ENCODE assay signal across 11 cellular contexts in genomic region chr9:133952598-133953550, GRCh38.
"Had no signal": no experiment of that assay in that cellular context is flagged by ENCODE, and none has a peak within 500 bp of the region (broad histone marks: within the 10 kb centered on the region; RNA-seq: fewer than 3 reads in every experiment).

No MANE protein-coding gene starts in this region.

- DNase-seq: activated naive CD8-positive, alpha-beta T cell treated with anti-CD3 and anti-CD28 coated beads, Interleukin-2, amount 10 ng/mL, durations not matched to agents 7 days and 5 days; anterior cingulate cortex; cerebellar nuclear complex; dorsolateral prefrontal cortex; nephron progenitor cell; sigmoid colon; stimulated activated CD4-positive, alpha-beta T cell treated with anti-CD3 and anti-CD28 coated beads, Interleukin-1b, Interleukin-23, amount 100 ng/mL, for 48 hours had no signal

- H3K9me3 ChIP-seq: psoas muscle, sigmoid colon had no signal

- FAIRE-seq: endometrium, keratinocyte had no signal

- H2AFZ ChIP-seq: hepatocyte had no signal

- H3K4me3 ChIP-seq: dorsolateral prefrontal cortex, hepatocyte, psoas muscle, sigmoid colon had no signal

- ATAC-seq: psoas muscle had no signal

- H3K27ac ChIP-seq: hepatocyte, psoas muscle, sigmoid colon had no signal

- H3K27me3 ChIP-seq: dorsolateral prefrontal cortex, hepatocyte, sigmoid colon had no signal

- H3K4me2 ChIP-seq: hepatocyte had no signal

- H3K36me3 ChIP-seq: sigmoid colon had no signal
